21 cellular contexts compared by ENCODE assay signal in the genomic region with DNA sequence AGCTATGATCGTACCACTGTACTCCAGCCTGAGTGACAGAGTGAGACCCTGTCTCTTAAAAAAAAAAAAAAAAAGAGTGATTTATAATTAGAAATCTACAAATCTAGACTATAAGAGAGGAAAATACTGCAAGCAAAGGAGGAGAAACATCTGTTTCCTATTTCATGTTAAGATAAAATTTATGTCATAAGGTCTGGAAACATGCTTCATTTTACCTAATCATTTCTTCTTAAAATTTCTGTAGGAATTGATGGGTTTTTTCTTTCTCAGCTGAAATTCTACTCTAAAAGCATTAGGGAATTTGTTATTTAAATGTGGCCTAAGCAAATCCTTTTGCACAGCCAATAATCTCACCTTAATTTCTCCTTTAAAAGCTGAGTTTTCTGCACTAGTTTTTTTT. TPM values are rescaled to one million over a fixed set of nuclear protein-coding genes. Genes with fewer than 3 reads are reported as not detected.
"Had no signal": no experiment of that assay in that cellular context is flagged by ENCODE, and none has a peak within 500 bp of the region (broad histone marks: within the 10 kb centered on the region; RNA-seq: fewer than 3 reads in every experiment).

No MANE protein-coding gene starts in this region.

- H3K27ac ChIP-seq: esophagus squamous epithelium, foreskin keratinocyte, left ventricle myocardium inferior, lower lobe of right lung, psoas muscle, right lobe of liver, thoracic aorta had no signal

- H3K36me3 ChIP-seq: esophagus squamous epithelium, left ventricle myocardium inferior, lower lobe of right lung, right lobe of liver, thoracic aorta had no signal

- H3K4me1 ChIP-seq: esophagus squamous epithelium, left ventricle myocardium inferior, lower lobe of right lung, psoas muscle, right lobe of liver had no signal

- ATAC-seq: effector memory CD8-positive, alpha-beta T cell; foreskin keratinocyte; left cardiac atrium; lower lobe of right lung; natural killer cell treated with Interleukin-12 subunit alpha and Interleukin-12 subunit beta and Interleukin-15 and Interleukin-18, amount 100 ng/mL, for 72 hours; psoas muscle; right lobe of liver; stimulated activated naive B cell treated with anti-CD40 and anti-IgM and Interleukin-4, amounts not matched to agents 10 μg/mL and 1 μg/mL and 100 μg/mL, for 72 hours; stimulated activated naive CD8-positive, alpha-beta T cell treated with anti-CD3 and anti-CD28 coated beads, Interleukin-15, amount 100 ng/mL, for 72 hours had no signal

- DNase-seq: effector memory CD8-positive, alpha-beta T cell; esophagus squamous epithelium; foreskin keratinocyte; kidney; left cardiac atrium; left ventricle myocardium inferior; lower lobe of right lung; midbrain; psoas muscle; retina; right lobe of liver; stimulated activated CD4-positive, alpha-beta T cell treated with anti-CD3 and anti-CD28 coated beads, Interleukin-2, amount 100 ng/mL, for 24 hours; stimulated activated CD4-positive, alpha-beta T cell treated with anti-CD3 and anti-CD28 coated beads, Interleukin-4, amount 100 ng/mL, for 4 hours; stimulated activated naive B cell treated with anti-CD40 and anti-IgM and Interleukin-4, amounts not matched to agents 10 μg/mL and 1 μg/mL and 100 μg/mL, for 72 hours; stimulated activated naive CD8-positive, alpha-beta T cell treated with anti-CD3 and anti-CD28 coated beads, Interleukin-15, amount 100 ng/mL, for 72 hours had no signal

- H3K4me3 ChIP-seq: esophagus squamous epithelium, left ventricle myocardium inferior, lower lobe of right lung, psoas muscle, right lobe of liver, thoracic aorta had no signal

- H3K27me3 ChIP-seq: esophagus squamous epithelium, right lobe of liver had no signal

- H3K9me3 ChIP-seq: esophagus squamous epithelium, left ventricle myocardium inferior, lower lobe of right lung, psoas muscle, right lobe of liver, thoracic aorta had no signal

RNA-seq across cellular contexts. Expression of a gene that starts 53.1 kb away (rescaled TPM):
- total RNA-seq: epithelial cell of proximal tubule; esophagus squamous epithelium; foreskin keratinocyte; kidney; left cardiac atrium; left ventricle myocardium inferior; lower lobe of right lung; natural killer cell treated with Interleukin-12 subunit alpha and Interleukin-12 subunit beta and Interleukin-15 and Interleukin-18, amount 100 ng/mL, for 72 hours; osteoblast; psoas muscle; right lobe of liver; subcutaneous adipose tissue; thoracic aorta; urinary bladder had no signal
- polyA plus RNA-seq: foreskin keratinocyte, psoas muscle, urinary bladder had no signal
